Comparison of ENCODE assay signal across 8 cellular contexts in genomic region chr6:36873612-36874011, GRCh38. TPM values are rescaled to one million over a fixed set of nuclear protein-coding genes. Genes with fewer than 3 reads are reported as not detected.
DNase-seq lines count a peak whose midpoint lies in the region; ATAC-seq and TF ChIP-seq lines count a peak whose summit lies in the region.

No MANE protein-coding gene starts in this region.

- DNase-seq in NCI-H2171 treated with DMSO at 0.1 percent for 48 hours (lab: John Stamatoyannopoulos, UW) (peak; percentile 55), NCI-H2171 (lab: John Stamatoyannopoulos, UW) (no peak), NCI-H2196 treated with DMSO at 0.1 percent for 48 hours (lab: John Stamatoyannopoulos, UW; ENCODE audit: unreplicated experiment) (peak; percentile 9), osteoblast (ENCODE audit: insufficient read length, low spot score, missing footprints) (no peak), epidermal melanocyte (ENCODE audit: insufficient read length, low spot score) (no peak)

- H3K4me3 ChIP-seq in duodenal mucosa (ENCODE audit: low read depth in 1 of 2, low read length in 2 of 2), result peak overlapping the region; percentile 95 to 100
- H3K4me3 ChIP-seq in osteoblast (ENCODE audit: insufficient read depth, low read length), result peak overlapping the region; percentile 91

- H3K4me2 ChIP-seq in osteoblast (ENCODE audit: insufficient read depth, low read length), result peak overlapping the region; percentile 97

- H3K79me2 ChIP-seq in osteoblast (ENCODE audit: insufficient read depth, low read length), result peaks cover 26% of the 10 kb centered on the region

- no peaks in the 10 kb centered on the region for H4K20me1 ChIP-seq in osteoblast (ENCODE audit: insufficient read depth, low read length)

- H3K9ac ChIP-seq in duodenal mucosa (ENCODE audit: low read depth in 1 of 2, low read length in 2 of 2), result peak overlapping the region; percentile 77 to 99

- H3K27ac ChIP-seq in duodenal mucosa (ENCODE audit: low read depth, low read length) (no peak overlapping the region), osteoblast (ENCODE audit: low read depth, low read length) (peak overlapping the region; percentile 97)

- TF ChIP-seq CTCF in osteoblast (IDR thresholded peaks at IDR 0.05; ENCODE audit: extremely low read depth, low read depth, low read length), result peak; percentile 15

- H3K27me3 ChIP-seq in duodenal mucosa (ENCODE audit: control insufficient read depth in 1 of 2, insufficient read depth in 2 of 2, low read length in 2 of 2), result no peaks in the 10 kb centered on the region
- no peaks in the 10 kb centered on the region for H3K27me3 ChIP-seq in osteoblast (ENCODE audit: insufficient read depth, low read length)

- H3K36me3 ChIP-seq in duodenal mucosa (ENCODE audit: control insufficient read depth in 1 of 2, insufficient read depth in 2 of 2, low read length in 2 of 2), result peaks cover 0 to 14% of the 10 kb centered on the region in 2 donors
- peaks cover 16% of the 10 kb centered on the region for H3K36me3 ChIP-seq in osteoblast (ENCODE audit: insufficient read depth, low read length)

- ATAC-seq in HG03139 (IDR thresholded peaks at IDR 0.05; ENCODE audit: unreplicated experiment), result no peak
- no peak for ATAC-seq in HG03280 (IDR thresholded peaks at IDR 0.05; ENCODE audit: unreplicated experiment)

- peaks cover 11 to 16% of the 10 kb centered on the region in 2 donors for H3K4me1 ChIP-seq in duodenal mucosa (ENCODE audit: control insufficient read depth in 1 of 2, insufficient read depth in 2 of 2, low read length in 2 of 2)
- H3K4me1 ChIP-seq in osteoblast (ENCODE audit: insufficient read depth, low read length), result peaks cover 14% of the 10 kb centered on the region

- no peaks in the 10 kb centered on the region for H3K9me3 ChIP-seq in duodenal mucosa (ENCODE audit: control insufficient read depth in 1 of 2, low read length in 2 of 2)
- H3K9me3 ChIP-seq in osteoblast (ENCODE audit: low read depth, low read length), result no peaks in the 10 kb centered on the region

- H2AFZ ChIP-seq in osteoblast (ENCODE audit: low read length), result peak overlapping the region; percentile 99

RNA-seq across cellular contexts. Expression of gene PPIL1, which starts 1.0 kb away (rescaled TPM):
- total RNA-seq in osteoblast, result 9.8 and 10.9 TPM in 2 replicates

RNA-seq across cellular contexts. Expression of gene C6orf89, which starts 12.1 kb away (rescaled TPM):
- 59.0 and 60.1 TPM in 2 replicates for total RNA-seq in osteoblast

RNA-seq across cellular contexts. Expression of gene CPNE5, which starts 34.4 kb away (rescaled TPM):
- total RNA-seq in osteoblast, result under 0.01 TPM in 1 of 2 replicates, not detected in the other

Comparison
In these comparisons a context has a peak if more than half of its experiments do, and no peak if none do; other contexts are left out.
1. DNase-seq: peak in NCI-H2171 treated with DMSO at 0.1 percent for 48 hours (single experiment) and NCI-H2196 treated with DMSO at 0.1 percent for 48 hours (single experiment); none in NCI-H2171 (single experiment), osteoblast (single experiment) and epidermal melanocyte (single experiment).